8 cellular contexts compared by ENCODE assay signal in the genomic region with DNA sequence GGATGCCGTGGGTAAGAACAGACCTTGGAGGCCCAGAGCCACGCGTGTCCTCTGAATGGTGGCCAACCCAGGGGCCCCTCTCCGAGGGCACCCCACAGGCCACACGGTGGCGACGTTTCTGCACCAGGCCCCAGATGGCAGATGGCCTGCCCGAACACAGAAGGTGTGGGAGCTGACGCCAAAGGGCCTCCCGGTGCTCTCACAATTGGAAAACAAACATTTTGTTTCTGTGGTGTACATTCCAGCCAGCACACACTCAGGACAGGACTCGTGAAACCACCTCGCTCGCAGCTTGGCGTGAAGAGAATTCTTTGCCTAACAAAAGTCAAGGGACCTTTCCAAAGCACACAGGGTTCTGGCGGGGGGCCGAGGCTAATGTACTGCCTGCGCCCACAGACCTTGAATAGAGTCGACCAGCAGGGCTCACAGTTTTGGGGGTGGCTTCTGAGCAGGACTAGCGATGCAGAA.
DNase-seq lines count a peak whose midpoint lies in the region; ATAC-seq and TF ChIP-seq lines count a peak whose summit lies in the region.

No MANE protein-coding gene starts in this region.

- BruUV-seq in Panc1 (replicated peaks; lab: Mats Ljungman, UMichigan): no TSS peak

- H3K27me3 Mint-ChIP-seq in naive B cell (no peaks in the 10 kb centered on the region), osteocyte (ENCODE audit: unreplicated experiment) (no peaks in the 10 kb centered on the region)

- intact Hi-C loops in Panc1 (cut with micrococcal nuclease; ENCODE audit: unreplicated experiment): no loop called here

- POLR2A ChIA-PET in Panc1 (lab: Charles Lee): no interaction called here

- H3K4me1 ChIP-seq in Panc1 (ENCODE audit: control insufficient read depth, insufficient read depth, low read length): peaks cover 5% of the 10 kb centered on the region

- no peaks in the 10 kb centered on the region for H3K27me3 ChIP-seq in Panc1 (ENCODE audit: control insufficient read depth, insufficient read depth, low read length)

- H3K4me3 Mint-ChIP-seq in naive B cell (peak overlapping the region in 5 of 8 donors; percentile 24 to 52 (median 34)), osteocyte (ENCODE audit: unreplicated experiment) (no peak overlapping the region)

- TF ChIP-seq CTCF in GM13977 (IDR thresholded peaks at IDR 0.05; ENCODE audit: extremely low read depth, insufficient read depth, missing control alignments): peak; percentile 47
- no peak for TF ChIP-seq CTCF in Panc1 (IDR thresholded peaks at IDR 0.05)
- TF ChIP-seq CTCF in osteocyte (IDR thresholded peaks at IDR 0.05): no peak

- ATAC-seq in Panc1 (peak; percentile 41; the same call in 1 of the 2 replicates), naive B cell (ENCODE audit: low read depth in 2 of 2) (no peak), GM19463 (IDR thresholded peaks at IDR 0.05; ENCODE audit: unreplicated experiment) (no peak)

- in situ Hi-C loops in GM13977 (cut with MboI; ENCODE audit: low pct_unique_long_range_greater_than_20kb, low sequenced_read_pairs, unreplicated experiment) (loop anchor here (10.0 kb wide), 1 partner anchor 103 kb away; no protein-coding TSS in a partner anchor), Panc1 (cut with HindIII; ENCODE audit: low pct_unique_long_range_greater_than_20kb, low sequenced_read_pairs) (no loop called here)

- H3K9me3 Mint-ChIP-seq in naive B cell (peaks cover 0 to 8% (median 2%) of the 10 kb centered on the region in 7 donors), osteocyte (ENCODE audit: unreplicated experiment) (no peaks in the 10 kb centered on the region)

- no peaks in the 10 kb centered on the region for H3K9me3 ChIP-seq in Panc1 (ENCODE audit: control insufficient read depth, insufficient read depth, low read depth, low read length)

- H3K4me3 ChIP-seq in Panc1 (ENCODE audit: low read depth in 2 of 2, low read length in 2 of 2): no peak overlapping the region

- H3K27ac Mint-ChIP-seq in naive B cell (peak overlapping the region; percentile 33 to 98 (median 78)), osteocyte (ENCODE audit: unreplicated experiment) (no peak overlapping the region)

- no peaks in the 10 kb centered on the region for H3K36me3 ChIP-seq in Panc1 (ENCODE audit: control insufficient read depth, insufficient read depth, low read length)

- H3K27ac ChIP-seq in Panc1 (ENCODE audit: low read length) (no peak overlapping the region), cingulate gyrus (ENCODE audit: low read depth, low read length) (peak overlapping the region; percentile 82)

- DNase-seq in GM13977 (ENCODE audit: low spot score) (no peak), Panc1 (ENCODE audit: low read depth, low spot score) (no peak), naive B cell (no peak), osteocyte (ENCODE audit: extremely low spot score, unreplicated experiment) (no peak), AML-193 (lab: John Stamatoyannopoulos, UW) (no peak), NCI-H774 (lab: John Stamatoyannopoulos, UW) (no peak)

- CTCF ChIA-PET in Panc1 (lab: Charles Lee): interaction anchor here (0.6 kb wide), 1 partner anchor 110 kb away, joined by 3 read pairs; no protein-coding TSS in a partner anchor

- H3K36me3 Mint-ChIP-seq in naive B cell: peaks cover 0 to 27% of the 10 kb centered on the region in 2 donors
- H3K36me3 Mint-ChIP-seq in osteocyte (ENCODE audit: unreplicated experiment): peaks cover 2% of the 10 kb centered on the region

- peaks cover 69 to 98% (median 91%) of the 10 kb centered on the region in 3 donors for H3K4me1 Mint-ChIP-seq in naive B cell
- H3K4me1 Mint-ChIP-seq in osteocyte (ENCODE audit: unreplicated experiment): peaks cover 18% of the 10 kb centered on the region
